In genomic region chr1:153568367-153569099, GRCh38 we compare ENCODE assay signal across 1 cellular context.
TF ChIP-seq lines count a peak whose summit lies in the region.

No MANE protein-coding gene starts in this region.

TF ChIP-seq in K562, 482 proteins besides CTCF, POLR2A, EP300 and RAD21 (continued from another document and continues in another):
- 0 out of 2 replicates have a peak, but pooled peaks have one; percentile 30 for TF ChIP-seq ZNF263 (CRISPR knock-in tag; IDR thresholded peaks at IDR 0.05; ENCODE audit: borderline replicate concordance)
- 0 out of 2 replicates have a peak, but pooled peaks have one; percentile 77 for TF ChIP-seq XRCC5 (IDR thresholded peaks at IDR 0.05; ENCODE audit: low read depth, low read length)
- TF ChIP-seq MTF1 (CRISPR knock-in tag; IDR thresholded peaks at IDR 0.05; ENCODE audit: borderline replicate concordance): no peak
- TF ChIP-seq, protein P1, sequence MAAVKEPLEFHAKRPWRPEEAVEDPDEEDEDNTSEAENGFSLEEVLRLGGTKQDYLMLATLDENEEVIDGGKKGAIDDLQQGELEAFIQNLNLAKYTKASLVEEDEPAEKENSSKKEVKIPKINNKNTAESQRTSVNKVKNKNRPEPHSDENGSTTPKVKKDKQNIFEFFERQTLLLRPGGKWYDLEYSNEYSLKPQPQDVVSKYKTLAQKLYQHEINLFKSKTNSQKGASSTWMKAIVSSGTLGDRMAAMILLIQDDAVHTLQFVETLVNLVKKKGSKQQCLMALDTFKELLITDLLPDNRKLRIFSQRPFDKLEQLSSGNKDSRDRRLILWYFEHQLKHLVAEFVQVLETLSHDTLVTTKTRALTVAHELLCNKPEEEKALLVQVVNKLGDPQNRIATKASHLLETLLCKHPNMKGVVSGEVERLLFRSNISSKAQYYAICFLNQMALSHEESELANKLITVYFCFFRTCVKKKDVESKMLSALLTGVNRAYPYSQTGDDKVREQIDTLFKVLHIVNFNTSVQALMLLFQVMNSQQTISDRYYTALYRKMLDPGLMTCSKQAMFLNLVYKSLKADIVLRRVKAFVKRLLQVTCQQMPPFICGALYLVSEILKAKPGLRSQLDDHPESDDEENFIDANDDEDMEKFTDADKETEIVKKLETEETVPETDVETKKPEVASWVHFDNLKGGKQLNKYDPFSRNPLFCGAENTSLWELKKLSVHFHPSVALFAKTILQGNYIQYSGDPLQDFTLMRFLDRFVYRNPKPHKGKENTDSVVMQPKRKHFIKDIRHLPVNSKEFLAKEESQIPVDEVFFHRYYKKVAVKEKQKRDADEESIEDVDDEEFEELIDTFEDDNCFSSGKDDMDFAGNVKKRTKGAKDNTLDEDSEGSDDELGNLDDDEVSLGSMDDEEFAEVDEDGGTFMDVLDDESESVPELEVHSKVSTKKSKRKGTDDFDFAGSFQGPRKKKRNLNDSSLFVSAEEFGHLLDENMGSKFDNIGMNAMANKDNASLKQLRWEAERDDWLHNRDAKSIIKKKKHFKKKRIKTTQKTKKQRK (IDR thresholded peaks at IDR 0.05; ENCODE audit: borderline replicate concordance, low read depth, low read length): no peak
- peak; percentile 8; the same call in 1 of the 2 replicates for TF ChIP-seq TAF7 (tag; IDR thresholded peaks at IDR 0.05)
- peak; percentile 46 for TF ChIP-seq CXXC5 (CRISPR knock-in tag; IDR thresholded peaks at IDR 0.05)
- TF ChIP-seq, protein P2, sequence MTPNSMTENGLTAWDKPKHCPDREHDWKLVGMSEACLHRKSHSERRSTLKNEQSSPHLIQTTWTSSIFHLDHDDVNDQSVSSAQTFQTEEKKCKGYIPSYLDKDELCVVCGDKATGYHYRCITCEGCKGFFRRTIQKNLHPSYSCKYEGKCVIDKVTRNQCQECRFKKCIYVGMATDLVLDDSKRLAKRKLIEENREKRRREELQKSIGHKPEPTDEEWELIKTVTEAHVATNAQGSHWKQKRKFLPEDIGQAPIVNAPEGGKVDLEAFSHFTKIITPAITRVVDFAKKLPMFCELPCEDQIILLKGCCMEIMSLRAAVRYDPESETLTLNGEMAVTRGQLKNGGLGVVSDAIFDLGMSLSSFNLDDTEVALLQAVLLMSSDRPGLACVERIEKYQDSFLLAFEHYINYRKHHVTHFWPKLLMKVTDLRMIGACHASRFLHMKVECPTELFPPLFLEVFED (CRISPR knock-in tag; conservative IDR thresholded peaks at IDR 0.05): no peak
- TF ChIP-seq, protein P3, sequence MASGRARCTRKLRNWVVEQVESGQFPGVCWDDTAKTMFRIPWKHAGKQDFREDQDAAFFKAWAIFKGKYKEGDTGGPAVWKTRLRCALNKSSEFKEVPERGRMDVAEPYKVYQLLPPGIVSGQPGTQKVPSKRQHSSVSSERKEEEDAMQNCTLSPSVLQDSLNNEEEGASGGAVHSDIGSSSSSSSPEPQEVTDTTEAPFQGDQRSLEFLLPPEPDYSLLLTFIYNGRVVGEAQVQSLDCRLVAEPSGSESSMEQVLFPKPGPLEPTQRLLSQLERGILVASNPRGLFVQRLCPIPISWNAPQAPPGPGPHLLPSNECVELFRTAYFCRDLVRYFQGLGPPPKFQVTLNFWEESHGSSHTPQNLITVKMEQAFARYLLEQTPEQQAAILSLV (tag; IDR thresholded peaks at IDR 0.05): no peak
- no peak for TF ChIP-seq RFX1 (IDR thresholded peaks at IDR 0.05)
- TF ChIP-seq SRSF3 (IDR thresholded peaks at IDR 0.05; ENCODE audit: insufficient read depth, low read length): no peak
- TF ChIP-seq ZSCAN32 (CRISPR knock-in tag; IDR thresholded peaks at IDR 0.05): no peak
- 0 out of 2 replicates have a peak, but pooled peaks have one; percentile 28 for TF ChIP-seq DIDO1 (tag; IDR thresholded peaks at IDR 0.05; ENCODE audit: low read depth)
- no peak for TF ChIP-seq ZNF655 (CRISPR knock-in tag; IDR thresholded peaks at IDR 0.05)
- TF ChIP-seq ATF1 (CRISPR knock-in tag; IDR thresholded peaks at IDR 0.05): 0 out of 2 replicates have a peak, but pooled peaks have one; percentile 25
- peak; percentile 53 for TF ChIP-seq ATF1 (tag; IDR thresholded peaks at IDR 0.05)
- no peak for TF ChIP-seq SMARCA5 (IDR thresholded peaks at IDR 0.05)
- TF ChIP-seq DACH1 (IDR thresholded peaks at IDR 0.05; ENCODE audit: partially characterized antibody): peak; percentile 32
- TF ChIP-seq, protein P4, sequence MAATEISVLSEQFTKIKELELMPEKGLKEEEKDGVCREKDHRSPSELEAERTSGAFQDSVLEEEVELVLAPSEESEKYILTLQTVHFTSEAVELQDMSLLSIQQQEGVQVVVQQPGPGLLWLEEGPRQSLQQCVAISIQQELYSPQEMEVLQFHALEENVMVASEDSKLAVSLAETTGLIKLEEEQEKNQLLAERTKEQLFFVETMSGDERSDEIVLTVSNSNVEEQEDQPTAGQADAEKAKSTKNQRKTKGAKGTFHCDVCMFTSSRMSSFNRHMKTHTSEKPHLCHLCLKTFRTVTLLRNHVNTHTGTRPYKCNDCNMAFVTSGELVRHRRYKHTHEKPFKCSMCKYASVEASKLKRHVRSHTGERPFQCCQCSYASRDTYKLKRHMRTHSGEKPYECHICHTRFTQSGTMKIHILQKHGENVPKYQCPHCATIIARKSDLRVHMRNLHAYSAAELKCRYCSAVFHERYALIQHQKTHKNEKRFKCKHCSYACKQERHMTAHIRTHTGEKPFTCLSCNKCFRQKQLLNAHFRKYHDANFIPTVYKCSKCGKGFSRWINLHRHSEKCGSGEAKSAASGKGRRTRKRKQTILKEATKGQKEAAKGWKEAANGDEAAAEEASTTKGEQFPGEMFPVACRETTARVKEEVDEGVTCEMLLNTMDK (IDR thresholded peaks at IDR 0.05; ENCODE audit: borderline replicate concordance, insufficient read depth, low read depth, low read length, poor library complexity, severe bottlenecking): peak; percentile 14
- 0 out of 2 replicates have a peak, but pooled peaks have one; percentile 41 for TF ChIP-seq ZHX1 (conservative IDR thresholded peaks at IDR 0.05; ENCODE audit: low read length)
- no peak for TF ChIP-seq E2F5 (CRISPR knock-in tag; IDR thresholded peaks at IDR 0.05)
- TF ChIP-seq ERF (CRISPR knock-in tag; IDR thresholded peaks at IDR 0.05): no peak
- 0 out of 2 replicates have a peak, but pooled peaks have one; percentile 15 for TF ChIP-seq TRIM28 (IDR thresholded peaks at IDR 0.05)
- TF ChIP-seq FOS (IDR thresholded peaks at IDR 0.05; ENCODE audit: extremely low read depth, insufficient read length): no peak
- no peak for TF ChIP-seq RERE (CRISPR knock-in tag; IDR thresholded peaks at IDR 0.05; ENCODE audit: borderline replicate concordance)
- peak; percentile 35; the same call in 1 of the 2 replicates for TF ChIP-seq TOE1 (IDR thresholded peaks at IDR 0.05; ENCODE audit: borderline replicate concordance)
- TF ChIP-seq TOE1 (CRISPR knock-in tag; IDR thresholded peaks at IDR 0.05; ENCODE audit: borderline replicate concordance, low read depth): no peak
- no peak for TF ChIP-seq DMBX1 (CRISPR knock-in tag; IDR thresholded peaks at IDR 0.05; ENCODE audit: borderline replicate concordance)
- TF ChIP-seq NRF1 (conservative IDR thresholded peaks at IDR 0.05 in 1 of 2, IDR thresholded peaks at IDR 0.05 in 1 of 2): peak in 1 of 2 experiments; percentile 34; a peak in 1 of 4 replicates
- TF ChIP-seq KLF6 (CRISPR knock-in tag; IDR thresholded peaks at IDR 0.05; ENCODE audit: borderline replicate concordance): no peak
- peak; percentile 60; the same call in 1 of the 2 replicates for TF ChIP-seq KLF16 (IDR thresholded peaks at IDR 0.05)
- TF ChIP-seq ZNF586 (CRISPR knock-in tag; conservative IDR thresholded peaks at IDR 0.05): no peak
- no peak for TF ChIP-seq ZNF184 (CRISPR knock-in tag; IDR thresholded peaks at IDR 0.05)
- TF ChIP-seq XRCC3 (IDR thresholded peaks at IDR 0.05): no peak
- TF ChIP-seq KLF13 (tag; IDR thresholded peaks at IDR 0.05; ENCODE audit: borderline replicate concordance, low read depth): no peak
- TF ChIP-seq, protein P5, sequence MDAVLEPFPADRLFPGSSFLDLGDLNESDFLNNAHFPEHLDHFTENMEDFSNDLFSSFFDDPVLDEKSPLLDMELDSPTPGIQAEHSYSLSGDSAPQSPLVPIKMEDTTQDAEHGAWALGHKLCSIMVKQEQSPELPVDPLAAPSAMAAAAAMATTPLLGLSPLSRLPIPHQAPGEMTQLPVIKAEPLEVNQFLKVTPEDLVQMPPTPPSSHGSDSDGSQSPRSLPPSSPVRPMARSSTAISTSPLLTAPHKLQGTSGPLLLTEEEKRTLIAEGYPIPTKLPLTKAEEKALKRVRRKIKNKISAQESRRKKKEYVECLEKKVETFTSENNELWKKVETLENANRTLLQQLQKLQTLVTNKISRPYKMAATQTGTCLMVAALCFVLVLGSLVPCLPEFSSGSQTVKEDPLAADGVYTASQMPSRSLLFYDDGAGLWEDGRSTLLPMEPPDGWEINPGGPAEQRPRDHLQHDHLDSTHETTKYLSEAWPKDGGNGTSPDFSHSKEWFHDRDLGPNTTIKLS (IDR thresholded peaks at IDR 0.05; ENCODE audit: borderline replicate concordance, low read depth): 0 out of 2 replicates have a peak, but pooled peaks have one; percentile 30
- no peak for TF ChIP-seq CHCHD3 (CRISPR knock-in tag; IDR thresholded peaks at IDR 0.05)
- peak in 1 of 2 experiments; percentile 39; a peak in 2 of 4 replicates for TF ChIP-seq MNT (conservative IDR thresholded peaks at IDR 0.05)
